In the genomic region with DNA sequence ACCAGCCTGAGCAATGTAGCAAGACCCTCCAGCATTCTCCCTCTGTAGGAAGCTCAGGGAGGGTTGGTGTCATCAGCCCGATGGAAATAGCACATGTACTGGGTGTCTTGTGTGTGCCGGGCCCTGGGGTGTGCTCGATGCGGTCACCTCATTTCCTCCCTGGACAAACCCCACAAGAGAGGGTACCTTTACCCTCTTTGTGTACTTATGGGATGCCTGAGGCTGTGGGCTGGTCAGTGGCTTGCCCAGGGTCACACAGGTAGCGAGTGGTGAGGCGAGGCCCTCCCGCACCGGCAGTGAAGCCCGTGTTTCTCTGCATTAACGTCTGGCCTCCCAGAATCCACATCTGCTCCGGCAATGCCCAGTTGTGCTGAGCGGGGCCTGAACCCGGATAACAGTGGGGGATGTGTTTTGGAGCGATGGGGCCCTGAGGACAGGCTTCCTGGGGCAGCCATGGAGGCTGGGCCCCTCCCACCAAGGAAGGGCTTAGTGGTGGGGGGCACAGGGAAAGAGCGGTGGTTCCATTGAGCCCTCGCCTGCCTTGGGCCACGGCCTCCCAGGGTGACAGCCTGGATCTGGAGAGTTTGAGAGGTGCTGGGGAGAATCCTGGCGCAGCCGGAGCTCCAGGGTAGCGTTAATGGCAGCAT, we compare ENCODE assay signal across 2 cellular contexts.
TF ChIP-seq lines count a peak whose summit lies in the region.

No MANE protein-coding gene starts in this region.

TF ChIP-seq in SK-N-SH, 30 proteins besides CTCF, POLR2A, EP300 and RAD21 (continued from another document):
- TF ChIP-seq, protein P1, sequence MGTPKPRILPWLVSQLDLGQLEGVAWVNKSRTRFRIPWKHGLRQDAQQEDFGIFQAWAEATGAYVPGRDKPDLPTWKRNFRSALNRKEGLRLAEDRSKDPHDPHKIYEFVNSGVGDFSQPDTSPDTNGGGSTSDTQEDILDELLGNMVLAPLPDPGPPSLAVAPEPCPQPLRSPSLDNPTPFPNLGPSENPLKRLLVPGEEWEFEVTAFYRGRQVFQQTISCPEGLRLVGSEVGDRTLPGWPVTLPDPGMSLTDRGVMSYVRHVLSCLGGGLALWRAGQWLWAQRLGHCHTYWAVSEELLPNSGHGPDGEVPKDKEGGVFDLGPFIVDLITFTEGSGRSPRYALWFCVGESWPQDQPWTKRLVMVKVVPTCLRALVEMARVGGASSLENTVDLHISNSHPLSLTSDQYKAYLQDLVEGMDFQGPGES (IDR thresholded peaks at IDR 0.05; ENCODE audit: low read depth, low read length) = no peak
- no peak for TF ChIP-seq NRF1 (IDR thresholded peaks at IDR 0.05; ENCODE audit: low read depth, low read length)

TF ChIP-seq in SK-N-SH treated with all-trans-retinoic acid at 6 μM for 48 hours, 23 proteins besides CTCF, POLR2A, EP300 and RAD21 (continued from another document):
- TF ChIP-seq CREB5 (CRISPR knock-in tag; IDR thresholded peaks at IDR 0.05; ENCODE audit: low read depth) = no peak
- TF ChIP-seq TCF4 (CRISPR knock-in tag; IDR thresholded peaks at IDR 0.05; ENCODE audit: borderline replicate concordance) = no peak
- no peak for TF ChIP-seq BACH2 (CRISPR knock-in tag; IDR thresholded peaks at IDR 0.05; ENCODE audit: borderline replicate concordance)
- no peak for TF ChIP-seq SNAI2 (CRISPR knock-in tag; IDR thresholded peaks at IDR 0.05)
- TF ChIP-seq ZNF70 (CRISPR knock-in tag; IDR thresholded peaks at IDR 0.05) = no peak
- TF ChIP-seq ZFP30 (CRISPR knock-in tag; IDR thresholded peaks at IDR 0.05) = no peak
